ENCODE assay signal across 1 cellular context in genomic region chr4:173424899-173425805, GRCh38.
TF ChIP-seq lines count a peak whose summit lies in the region.

No MANE protein-coding gene starts in this region.

TF ChIP-seq in SK-N-SH, 30 proteins besides CTCF, POLR2A, EP300 and RAD21 (continued from another document):
- no peak for TF ChIP-seq EZH2phosphoT487 (IDR thresholded peaks at IDR 0.05; ENCODE audit: borderline replicate concordance, low read depth)
TF ChIP-seq in SK-N-SH: peak in this region for 6.
